ENCODE assay signal across 8 cellular contexts in genomic region chr1:19799877-19800804, GRCh38. TPM values are rescaled to one million over a fixed set of nuclear protein-coding genes. Genes with fewer than 3 reads are reported as not detected.
DNase-seq lines count a peak whose midpoint lies in the region; ATAC-seq and TF ChIP-seq lines count a peak whose summit lies in the region.

Gene TMCO4 (minus strand): TSS chr1:19799916. CDS start chr1:19780758, 19,158 bp downstream.

- H3K9me3 ChIP-seq in SJCRH30 (replicated peaks) (no peaks in the 10 kb centered on the region), tibial nerve (no peaks in the 10 kb centered on the region)

- no peak within 1 kb of the TSS for H3K27ac ChIP-seq in SJCRH30
- peak within 1 kb of the TSS; percentile 75 to 93 (median 90) for H3K27ac ChIP-seq in tibial nerve

- H3K36me3 ChIP-seq in SJCRH30, result no peaks in the 10 kb centered on the region
- peaks cover 0 to 4% (median 0%) of the 10 kb centered on the region in 3 donors for H3K36me3 ChIP-seq in tibial nerve

- H3K4me1 ChIP-seq in SJCRH30 (peaks cover 8% of the 10 kb centered on the region; the same call in 1 of the 2 replicates), tibial nerve (peaks cover 0 to 23% (median 13%) of the 10 kb centered on the region in 4 donors)

- DNase-seq in NCI-H2171 treated with DMSO at 0.1 percent for 48 hours (lab: John Stamatoyannopoulos, UW), result peak; percentile 44
- DNase-seq in NCI-H2171 (lab: John Stamatoyannopoulos, UW), result no peak
- peak; percentile 44 to 51 for DNase-seq in SJCRH30
- peak; percentile 50 for DNase-seq in activated naive CD4-positive, alpha-beta T cell treated with anti-CD3 and anti-CD28 coated beads, Interleukin-2, amount 50 U/mL, for 16 hours
- peak; percentile 87 for DNase-seq in glomerular visceral epithelial cell (ENCODE audit: extremely low spot score)
- no peak for DNase-seq in omental fat pad (ENCODE audit: low spot score)
- peak; percentile 23 to 33 for DNase-seq in tibial nerve (ENCODE audit: low spot score in 2 of 2)

- no peak for TF ChIP-seq EP300 in tibial nerve (IDR thresholded peaks at IDR 0.05)

- H3K27me3 ChIP-seq in SJCRH30, result no peaks in the 10 kb centered on the region
- H3K27me3 ChIP-seq in tibial nerve, result no peaks in the 10 kb centered on the region

- H3K4me3 ChIP-seq in SJCRH30 (peak within 1 kb of the TSS; percentile 14; the same call in 1 of the 2 replicates), tibial nerve (peak within 1 kb of the TSS; percentile 68 to 77 (median 74))

- TF ChIP-seq POLR2A in tibial nerve (IDR thresholded peaks at IDR 0.05), result no peak

- 14 to 16% methylated on average over 43 to 56 of the region's 65 CpGs for WGBS in tibial nerve, 2 donors

- TF ChIP-seq CTCF in omental fat pad (IDR thresholded peaks at IDR 0.05), result no peak
- TF ChIP-seq CTCF in tibial nerve (IDR thresholded peaks at IDR 0.05), result no peak

- ATAC-seq in HG03280 (IDR thresholded peaks at IDR 0.05; ENCODE audit: unreplicated experiment) (peak; percentile 34), omental fat pad (ENCODE audit: low FRiP score) (peak; percentile 58)

RNA-seq across cellular contexts. Expression of gene TMCO4, which starts in this region (rescaled TPM):
- 17.7 and 18.0 TPM in 2 replicates for total RNA-seq in SJCRH30 (2014; rRNA removed; shearing (Covaris generic))
- total RNA-seq in omental fat pad (10 to 100 TPM; 19.0 to 26.6 (median 20.7) TPM), tibial nerve (10 to 100 TPM; 19.3 to 37.5 (median 29.3) TPM)

Comparison
In these comparisons a context has a peak if more than half of its experiments do, and no peak if none do; other contexts are left out.
1. DNase-seq: peak in NCI-H2171 treated with DMSO at 0.1 percent for 48 hours (single experiment), SJCRH30 (2 of 2), activated naive CD4-positive, alpha-beta T cell treated with anti-CD3 and anti-CD28 coated beads, Interleukin-2, amount 50 U/mL, for 16 hours (single experiment), glomerular visceral epithelial cell (single experiment) and tibial nerve (2 of 2); none in NCI-H2171 (single experiment) and omental fat pad (single experiment).